Comparison of ENCODE assay signal across 25 cellular contexts in the genomic region with DNA sequence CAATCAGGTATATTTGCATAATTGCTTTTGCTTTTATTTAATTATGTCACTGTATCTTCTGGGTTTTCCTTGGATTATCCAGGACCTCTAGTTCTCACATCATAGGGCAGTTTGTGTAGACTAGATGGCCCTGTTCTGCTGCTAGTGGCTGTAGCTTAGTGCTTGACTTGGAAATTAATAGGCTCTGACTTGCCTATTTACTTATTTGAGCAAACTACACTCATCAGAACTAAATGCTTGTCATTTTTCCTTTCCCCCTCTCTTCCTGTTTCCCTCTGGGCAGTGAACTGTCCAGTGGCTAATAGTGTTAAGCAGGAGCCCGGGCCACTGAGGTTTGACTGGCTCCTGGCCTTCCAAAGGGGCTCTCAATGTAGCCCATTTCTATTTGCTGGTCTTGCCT.
DNase-seq lines count a peak whose midpoint lies in the region; ATAC-seq and TF ChIP-seq lines count a peak whose summit lies in the region.
"Had no signal": no experiment of that assay in that cellular context is flagged by ENCODE, and none has a peak within 500 bp of the region (broad histone marks: within the 10 kb centered on the region; RNA-seq: fewer than 3 reads in every experiment).

No MANE protein-coding gene starts in this region.

- CTCF ChIA-PET in Caco-2 (lab: Charles Lee) (no interaction called here), PC-9 (lab: Charles Lee) (no interaction called here)
- CTCF ChIA-PET in naive thymus-derived CD4-positive, alpha-beta T cell (lab: Charles Lee): no interaction called here

- H3K4me1 ChIP-seq in Caco-2 (peaks cover 18% of the 10 kb centered on the region), PC-9 (replicated peaks; ENCODE audit: insufficient read depth) (peaks cover 20% of the 10 kb centered on the region), spleen (no peaks in the 10 kb centered on the region), tibial artery (peaks cover 0 to 22% (median 0%) of the 10 kb centered on the region in 4 donors)
- H3K4me1 ChIP-seq in naive thymus-derived CD4-positive, alpha-beta T cell (ENCODE audit: control insufficient read depth in 2 of 2, insufficient read depth in 2 of 2, low read length in 2 of 2): no peaks in the 10 kb centered on the region
- H3K4me1 ChIP-seq: pancreas, right lobe of liver had no signal

- H3K4me3 Mint-ChIP-seq in Caco-2 (ENCODE audit: unreplicated experiment) (no peak overlapping the region), endothelial cell (ENCODE audit: unreplicated experiment) (no peak overlapping the region), T-helper 17 cell (no peak overlapping the region)
- no peak overlapping the region for H3K4me3 Mint-ChIP-seq in naive thymus-derived CD4-positive, alpha-beta T cell
- H3K4me3 Mint-ChIP-seq: activated naive CD8-positive, alpha-beta T cell treated with anti-CD3 and anti-CD28 coated beads for 36 hours; brain; CD4-positive, CD25-positive, alpha-beta regulatory T cell; naive B cell; stimulated activated memory B cell treated with anti-CD40 and anti-IgM and Interleukin-4, amounts not matched to agents 10 μg/mL and 1 μg/mL and 100 μg/mL, for 72 hours had no signal

- H3K36me3 ChIP-seq in Caco-2 (ENCODE audit: control insufficient read depth, insufficient read depth, low read length) (no peaks in the 10 kb centered on the region), PC-9 (ENCODE audit: low read depth) (0 out of 2 replicates have a peak, but pooled peaks cover 9% of the 10 kb centered on the region), spleen (peaks cover 0 to 94% (median 41%) of the 10 kb centered on the region in 6 donors), tibial artery (peaks cover 8 to 28% (median 17%) of the 10 kb centered on the region in 3 donors)
- peaks cover 13 to 35% (median 13%) of the 10 kb centered on the region in 3 experiments for H3K36me3 ChIP-seq in naive thymus-derived CD4-positive, alpha-beta T cell (ENCODE audit: control insufficient read depth in 2 of 3, insufficient read depth in 3 of 3, low read length in 3 of 3)

- no peak for TF ChIP-seq CTCF in Caco-2 (IDR thresholded peaks at IDR 0.05; ENCODE audit: insufficient read depth in 1 of 2, low read depth in 1 of 2, low read length in 1 of 2, severe bottlenecking in 1 of 2, unreplicated experiment in 1 of 2)
- TF ChIP-seq CTCF in PC-9 (conservative IDR thresholded peaks at IDR 0.05): no peak
- TF ChIP-seq CTCF in endothelial cell (IDR thresholded peaks at IDR 0.05; ENCODE audit: unreplicated experiment): no peak
- TF ChIP-seq CTCF in spleen (IDR thresholded peaks at IDR 0.05 in 8 of 11, conservative IDR thresholded peaks at IDR 0.05 in 3 of 11): no peak
- no peak for TF ChIP-seq CTCF in tibial artery (IDR thresholded peaks at IDR 0.05)

- peaks cover 18% of the 10 kb centered on the region for H3K36me3 Mint-ChIP-seq in Caco-2 (ENCODE audit: insufficient read depth, unreplicated experiment)
- H3K36me3 Mint-ChIP-seq in endothelial cell (ENCODE audit: low read depth, unreplicated experiment): peaks cover 9% of the 10 kb centered on the region
- peaks cover 29 to 83% (median 71%) of the 10 kb centered on the region in 5 donors for H3K36me3 Mint-ChIP-seq in naive thymus-derived CD4-positive, alpha-beta T cell
- peaks cover 5% of the 10 kb centered on the region for H3K36me3 Mint-ChIP-seq in T-helper 17 cell (ENCODE audit: low read depth)

- H3F3A ChIP-seq in PC-9 (ENCODE audit: insufficient read depth, low read depth): peaks cover 4% of the 10 kb centered on the region; the same call in 1 of the 2 replicates

- H3K4me1 Mint-ChIP-seq in Caco-2 (ENCODE audit: low read depth, unreplicated experiment) (peaks cover 21% of the 10 kb centered on the region), endothelial cell (ENCODE audit: unreplicated experiment) (peaks cover 8% of the 10 kb centered on the region), T-helper 17 cell (no peaks in the 10 kb centered on the region)
- peaks cover 0 to 28% (median 15%) of the 10 kb centered on the region in 7 donors for H3K4me1 Mint-ChIP-seq in naive thymus-derived CD4-positive, alpha-beta T cell
- H3K4me1 Mint-ChIP-seq: activated naive CD8-positive, alpha-beta T cell treated with anti-CD3 and anti-CD28 coated beads for 36 hours; brain; naive B cell; stimulated activated memory B cell treated with anti-CD40 and anti-IgM and Interleukin-4, amounts not matched to agents 10 μg/mL and 1 μg/mL and 100 μg/mL, for 72 hours had no signal

- H3K27me3 ChIP-seq in Caco-2 (replicated peaks; ENCODE audit: control insufficient read depth, insufficient read depth, low read length): no peaks in the 10 kb centered on the region
- no peaks in the 10 kb centered on the region for H3K27me3 ChIP-seq in PC-9 (ENCODE audit: insufficient read depth, low read depth)
- H3K27me3 ChIP-seq in naive thymus-derived CD4-positive, alpha-beta T cell (ENCODE audit: control insufficient read depth in 2 of 2, insufficient read depth in 2 of 2, low read length in 2 of 2): no peaks in the 10 kb centered on the region
- H3K27me3 ChIP-seq in spleen (replicated peaks in 1 of 7): no peaks in the 10 kb centered on the region
- H3K27me3 ChIP-seq in tibial artery: no peaks in the 10 kb centered on the region
- H3K27me3 ChIP-seq: pancreas, right lobe of liver had no signal

- no peaks in the 10 kb centered on the region for H4K20me1 ChIP-seq in PC-9 (ENCODE audit: insufficient read depth)

- H3K27ac ChIP-seq in PC-9 (0 out of 2 replicates have a peak overlapping the region, but pooled peaks have one; percentile 23), spleen (no peak overlapping the region), tibial artery (no peak overlapping the region)
- no peak overlapping the region for H3K27ac ChIP-seq in naive thymus-derived CD4-positive, alpha-beta T cell (ENCODE audit: low read depth, low read length)
- H3K27ac ChIP-seq: KMS-11, pancreas, right lobe of liver, thoracic aorta had no signal

- H3K9me3 Mint-ChIP-seq in Caco-2 (ENCODE audit: unreplicated experiment) (no peaks in the 10 kb centered on the region), endothelial cell (ENCODE audit: unreplicated experiment) (no peaks in the 10 kb centered on the region)
- peaks cover 0 to 2% (median 0%) of the 10 kb centered on the region in 11 donors for H3K9me3 Mint-ChIP-seq in naive thymus-derived CD4-positive, alpha-beta T cell
- H3K9me3 Mint-ChIP-seq: activated naive CD8-positive, alpha-beta T cell treated with anti-CD3 and anti-CD28 coated beads for 36 hours; brain; CD4-positive, CD25-positive, alpha-beta regulatory T cell; naive B cell; stimulated activated memory B cell treated with anti-CD40 and anti-IgM and Interleukin-4, amounts not matched to agents 10 μg/mL and 1 μg/mL and 100 μg/mL, for 72 hours had no signal

- WGBS in spleen, 5 donors: 96 to 100% (median 100%) methylated on average over 1 of the region's 1 CpG

- H3K9me3 ChIP-seq in Caco-2 (no peaks in the 10 kb centered on the region), PC-9 (ENCODE audit: insufficient read depth, low read depth) (0 out of 2 replicates have a peak, but pooled peaks cover 4% of the 10 kb centered on the region), spleen (no peaks in the 10 kb centered on the region), T-helper 17 cell (ENCODE audit: control insufficient read depth, low read length, poor library complexity, severe bottlenecking) (no peaks in the 10 kb centered on the region), tibial artery (no peaks in the 10 kb centered on the region)
- H3K9me3 ChIP-seq in naive thymus-derived CD4-positive, alpha-beta T cell (ENCODE audit: control insufficient read depth in 2 of 3, low read length in 3 of 3): no peaks in the 10 kb centered on the region
- H3K9me3 ChIP-seq: pancreas, right lobe of liver, thoracic aorta had no signal

- POLR2A ChIA-PET in Caco-2 (lab: Charles Lee): no interaction called here
- POLR2A ChIA-PET in PC-9 (lab: Charles Lee; ENCODE audit: unreplicated experiment): no interaction called here
- POLR2A ChIA-PET in naive thymus-derived CD4-positive, alpha-beta T cell (lab: Charles Lee): interaction anchor here (2.1 kb wide), 1 partner anchor 12 kb away, joined by 6 read pairs; no protein-coding TSS in a partner anchor

- H3K27me3 Mint-ChIP-seq in Caco-2 (ENCODE audit: insufficient read depth, unreplicated experiment) (no peaks in the 10 kb centered on the region), endothelial cell (ENCODE audit: unreplicated experiment) (no peaks in the 10 kb centered on the region), T-helper 17 cell (no peaks in the 10 kb centered on the region)
- no peaks in the 10 kb centered on the region for H3K27me3 Mint-ChIP-seq in naive thymus-derived CD4-positive, alpha-beta T cell
- H3K27me3 Mint-ChIP-seq: activated naive CD8-positive, alpha-beta T cell treated with anti-CD3 and anti-CD28 coated beads for 36 hours; brain; CD4-positive, CD25-positive, alpha-beta regulatory T cell; naive B cell; stimulated activated memory B cell treated with anti-CD40 and anti-IgM and Interleukin-4, amounts not matched to agents 10 μg/mL and 1 μg/mL and 100 μg/mL, for 72 hours had no signal

- no peak overlapping the region for H3K4me2 ChIP-seq in PC-9
- H3K4me2 ChIP-seq: KMS-11 had no signal

- DNase-seq in Caco-2 (no peak), PC-9 (no peak), endothelial cell (ENCODE audit: low spot score) (no peak), spleen (no peak), T-helper 17 cell (no peak), tibial artery (no peak)
- DNase-seq in naive thymus-derived CD4-positive, alpha-beta T cell: no peak
- DNase-seq: activated CD4-positive, alpha-beta T cell treated with anti-CD3 and anti-CD28 coated beads for 4 hours; activated naive CD8-positive, alpha-beta T cell treated with anti-CD3 and anti-CD28 coated beads for 36 hours; CD4-positive, CD25-positive, alpha-beta regulatory T cell; DMS 273 treated with DMSO at 0.1 percent for 48 hours; GDM1; islet precursor cell; mammary epithelial cell; naive B cell; NCI-H2081 treated with DMSO at 0.1 percent for 48 hours; NK-92 treated with Interleukin-12 subunit alpha and Interleukin-12 subunit beta, amount 100 ng/mL, for 24 hours; pancreas; right lobe of liver; stimulated activated CD4-positive, alpha-beta T cell treated with anti-CD3 and anti-CD28 coated beads, Interleukin-1b, Interleukin-23, amount 100 ng/mL, for 48 hours had no signal

- BruUV-seq in Caco-2 (replicated peaks; lab: Mats Ljungman, UMichigan) (no TSS peak), PC-9 (replicated peaks; lab: Mats Ljungman, UMichigan) (no TSS peak)

- no peak for TF ChIP-seq POLR2A in spleen (IDR thresholded peaks at IDR 0.05)

- H3K9me2 ChIP-seq in PC-9 (ENCODE audit: insufficient read depth): no peaks in the 10 kb centered on the region

- no peak overlapping the region for H3K4me3 ChIP-seq in Caco-2 (ENCODE audit: low read depth, low read length)
- H3K4me3 ChIP-seq in PC-9: no peak overlapping the region
- H3K4me3 ChIP-seq in naive thymus-derived CD4-positive, alpha-beta T cell (ENCODE audit: low read length): no peak overlapping the region
- H3K4me3 ChIP-seq in spleen: no peak overlapping the region
- H3K4me3 ChIP-seq in tibial artery: no peak overlapping the region
- H3K4me3 ChIP-seq: pancreas, right lobe of liver, thoracic aorta had no signal

- H2AFZ ChIP-seq in PC-9: no peak overlapping the region

- intact Hi-C loops in Caco-2 (cut with micrococcal nuclease; ENCODE audit: unreplicated experiment) (no loop called here), PC-9 (cut with micrococcal nuclease; ENCODE audit: unreplicated experiment) (no loop called here), spleen (cut with DNase I; ENCODE audit: low total_unique reads) (no loop called here), tibial artery (cut with DNase I; ENCODE audit: low total_unique reads) (no loop called here)
- intact Hi-C loops in naive thymus-derived CD4-positive, alpha-beta T cell (cut with micrococcal nuclease): no loop called here

- peak overlapping the region; percentile 33 for H3K27ac Mint-ChIP-seq in Caco-2 (ENCODE audit: unreplicated experiment)
- H3K27ac Mint-ChIP-seq in endothelial cell (ENCODE audit: unreplicated experiment): peak overlapping the region; percentile 78
- peak overlapping the region in 5 of 9 donors; percentile 18 to 70 (median 49) for H3K27ac Mint-ChIP-seq in naive thymus-derived CD4-positive, alpha-beta T cell
- no peak overlapping the region for H3K27ac Mint-ChIP-seq in T-helper 17 cell
- H3K27ac Mint-ChIP-seq: activated naive CD8-positive, alpha-beta T cell treated with anti-CD3 and anti-CD28 coated beads for 36 hours; brain; stimulated activated memory B cell treated with anti-CD40 and anti-IgM and Interleukin-4, amounts not matched to agents 10 μg/mL and 1 μg/mL and 100 μg/mL, for 72 hours had no signal

- no peaks in the 10 kb centered on the region for H3K79me2 ChIP-seq in PC-9 (ENCODE audit: low read depth)

- no peak for ATAC-seq in naive thymus-derived CD4-positive, alpha-beta T cell
- ATAC-seq in T-helper 17 cell (no peak), HG03025 (IDR thresholded peaks at IDR 0.05; ENCODE audit: low FRiP score, unreplicated experiment) (no peak)
- ATAC-seq: pancreas; stimulated activated memory B cell treated with anti-CD40 and anti-IgM and Interleukin-4, amounts not matched to agents 10 μg/mL and 1 μg/mL and 100 μg/mL, for 72 hours had no signal
